8 cellular contexts compared by ENCODE assay signal in genomic region chr7:156892821-156893706, GRCh38. TPM values are rescaled to one million over a fixed set of nuclear protein-coding genes. Genes with fewer than 3 reads are reported as not detected.
DNase-seq lines count a peak whose midpoint lies in the region; ATAC-seq and TF ChIP-seq lines count a peak whose summit lies in the region.

Gene LMBR1, minus strand, starts transcription at chr7:156893183. Its CDS starts 190 bp downstream, at chr7:156892993.

- H3K4me1 ChIP-seq in NT2/D1 (ENCODE audit: insufficient read depth, insufficient read length) (no peaks in the 10 kb centered on the region), endodermal cell (ENCODE audit: control insufficient read depth, insufficient read depth, low read length) (no peaks in the 10 kb centered on the region), mesodermal cell (ENCODE audit: control insufficient read depth, insufficient read depth, low read length, poor library complexity, severe bottlenecking) (peaks cover 2% of the 10 kb centered on the region)

- peak; percentile 79 for ATAC-seq in GM21381 (IDR thresholded peaks at IDR 0.05; ENCODE audit: unreplicated experiment)

- DNase-seq in Caki2 (ENCODE audit: low read depth) (peak; percentile 90), HUDEP-2 (lab: John Stamatoyannopoulos, UW; ENCODE audit: unreplicated experiment in 76 of 76) (peak; percentile 37 to 94 (median 86)), NT2/D1 (ENCODE audit: low read depth, low spot score) (peak; percentile 92), endodermal cell (peak; percentile 98)
- peak; percentile 81 for DNase-seq in activated CD8-positive, alpha-beta memory T cell treated with anti-CD3 and anti-CD28 coated beads, Interleukin-2, amount 50 U/mL, for 1 hour (ENCODE audit: extremely low read depth)
- peak; percentile 86 to 94 for DNase-seq in stimulated activated CD8-positive, alpha-beta memory T cell treated with anti-CD3 and anti-CD28 coated beads, Interleukin-15, amount 100 ng/mL, for 4 hours (ENCODE audit: low read depth in 2 of 2)

- in situ Hi-C loops in Caki2 (cut with HindIII; ENCODE audit: low pct_unique_long_range_greater_than_20kb, low sequenced_read_pairs) = no loop called here

- H3K4me3 Mint-ChIP-seq in endodermal cell = peak within 1 kb of the TSS; percentile 79

- H3K27me3 ChIP-seq in NT2/D1 (ENCODE audit: insufficient read depth, insufficient read length) = no peaks in the 10 kb centered on the region
- H3K27me3 ChIP-seq in endodermal cell (ENCODE audit: control insufficient read depth, insufficient read depth, low read length, poor library complexity, severe bottlenecking) = no peaks in the 10 kb centered on the region

- H3K36me3 ChIP-seq in NT2/D1 (ENCODE audit: insufficient read depth, insufficient read length, low read length) = no peaks in the 10 kb centered on the region
- H3K36me3 ChIP-seq in endodermal cell (ENCODE audit: control insufficient read depth, insufficient read depth, low read length) = peaks cover 5% of the 10 kb centered on the region
- peaks cover 4% of the 10 kb centered on the region for H3K36me3 ChIP-seq in mesodermal cell (ENCODE audit: control insufficient read depth, insufficient read depth, low read length)

- peak within 1 kb of the TSS; percentile 76 for H3K27ac ChIP-seq in endodermal cell (ENCODE audit: low read depth, low read length)
- peak within 1 kb of the TSS; percentile 86 for H3K27ac ChIP-seq in mesodermal cell (ENCODE audit: low read depth, low read length, severe bottlenecking)

- TF ChIP-seq CTCF in endodermal cell (conservative IDR thresholded peaks at IDR 0.05) = peak; percentile 76

- peaks cover 5% of the 10 kb centered on the region for H3K4me1 Mint-ChIP-seq in endodermal cell

- H3K9me3 ChIP-seq in NT2/D1 (ENCODE audit: insufficient read depth, low read length) (0 out of 2 replicates have a peak, but pooled peaks cover 4% of the 10 kb centered on the region), endodermal cell (ENCODE audit: control insufficient read depth, low read length) (no peaks in the 10 kb centered on the region), mesodermal cell (ENCODE audit: control insufficient read depth, low read length) (no peaks in the 10 kb centered on the region)

- H3K9me3 Mint-ChIP-seq in endodermal cell = no peaks in the 10 kb centered on the region

- H3K27ac Mint-ChIP-seq in endodermal cell = peak within 1 kb of the TSS; percentile 93

- 0% methylated on average over 10 to 96 of the region's 97 CpGs for WGBS in endodermal cell (ENCODE audit: insufficient coverage in 1 of 2, insufficient read length in 1 of 2), 2 experiments
- WGBS in mesodermal cell (ENCODE audit: insufficient coverage in 2 of 2), 2 experiments = 0% methylated on average over 38 to 62 of the region's 97 CpGs

- peaks cover 5% of the 10 kb centered on the region for H3K36me3 Mint-ChIP-seq in endodermal cell (ENCODE audit: low read depth)

- H3K9ac ChIP-seq in NT2/D1 (ENCODE audit: insufficient read length, low read depth) = peak within 1 kb of the TSS; percentile 85
- H3K9ac ChIP-seq in endodermal cell (ENCODE audit: extremely low read depth, low read length, poor library complexity, severe bottlenecking) = peak within 1 kb of the TSS; percentile 69

- peaks cover 3% of the 10 kb centered on the region for H3K27me3 Mint-ChIP-seq in endodermal cell (ENCODE audit: insufficient read depth)

- H3K4me3 ChIP-seq in NT2/D1 (ENCODE audit: insufficient read length, low read depth) = peak within 1 kb of the TSS; percentile 68
- peak within 1 kb of the TSS; percentile 99 for H3K4me3 ChIP-seq in endodermal cell (ENCODE audit: low read length)
- H3K4me3 ChIP-seq in mesodermal cell (ENCODE audit: extremely low read depth, insufficient read depth, low read length, poor library complexity, severe bottlenecking) = peak within 1 kb of the TSS; percentile 77

RNA-seq across cellular contexts. Expression of gene LMBR1, which starts in this region (rescaled TPM):
- 75.3 and 78.3 TPM in 2 replicates for total RNA-seq in Caki2 (2014; rRNA removed; shearing (Covaris generic); ENCODE audit: low replicate concordance)
- total RNA-seq in endodermal cell = 10 to 100 TPM; 80.9 to 88.3 TPM
- polyA plus RNA-seq in endodermal cell (2013, experiment 1 of 2) = 46.5 TPM
- polyA plus RNA-seq in endodermal cell (2013, experiment 2 of 2) = 45.2 TPM
- polyA plus RNA-seq in mesodermal cell (2013, experiment 1 of 2) = 35.8 TPM
- 33.6 TPM for polyA plus RNA-seq in mesodermal cell (2013, experiment 2 of 2)

Comparison
In these comparisons a context has a peak if more than half of its experiments do, and no peak if none do; other contexts are left out.
1. Peak in every context shown above with its lines: DNase-seq, ATAC-seq, H3K4me3 ChIP-seq and H3K27ac ChIP-seq.